30 cellular contexts compared by ENCODE assay signal in the genomic region with DNA sequence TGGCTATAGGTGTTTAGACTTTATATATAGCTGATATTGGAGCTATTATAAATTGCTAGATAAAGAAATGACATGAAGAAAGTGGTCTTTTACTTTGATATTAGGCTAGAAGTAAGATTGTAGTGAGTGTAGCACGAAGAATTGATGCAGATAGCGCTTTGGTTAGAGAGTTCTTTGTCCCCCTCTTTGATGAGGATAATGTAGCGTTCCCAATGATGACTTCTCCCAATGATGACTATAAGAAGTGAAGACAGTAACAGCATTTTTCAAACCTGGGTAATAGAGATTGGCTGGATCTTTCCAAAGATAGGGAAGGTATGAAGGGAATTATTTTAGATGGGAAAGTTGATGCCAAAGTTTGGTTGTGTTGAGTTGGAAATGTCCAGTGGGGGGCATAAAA.
"Had no signal": no experiment of that assay in that cellular context is flagged by ENCODE, and none has a peak within 500 bp of the region (broad histone marks: within the 10 kb centered on the region; RNA-seq: fewer than 3 reads in every experiment).

No MANE protein-coding gene starts in this region.

- H3K9me3 ChIP-seq: esophagus squamous epithelium, heart right ventricle, mucosa of descending colon, prostate gland, right atrium auricular region, suprapubic skin, vagina had no signal

- H3K4me3 Mint-ChIP-seq: mesothelial cell of epicardium; naive B cell; nephron; stimulated activated naive CD8-positive, alpha-beta T cell treated with anti-CD3 and anti-CD28 coated beads, Interleukin-15, amount 100 ng/mL, for 72 hours had no signal

- ATAC-seq: heart right ventricle; left lobe of liver; mucosa of descending colon; sciatic nerve; stimulated activated naive CD8-positive, alpha-beta T cell treated with anti-CD3 and anti-CD28 coated beads, Interleukin-15, amount 100 ng/mL, for 72 hours had no signal

- H3K27ac Mint-ChIP-seq: mesothelial cell of epicardium; naive B cell; nephron; stimulated activated naive CD8-positive, alpha-beta T cell treated with anti-CD3 and anti-CD28 coated beads, Interleukin-15, amount 100 ng/mL, for 72 hours had no signal

- DNase-seq: dermis blood vessel endothelial cell; effector memory CD4-positive, alpha-beta T cell; esophagus squamous epithelium; foreskin melanocyte; glutamatergic neuron; heart right ventricle; hippocampal formation; mesenchymal stem cell; mucosa of descending colon; naive B cell; nucleus accumbens; stimulated activated CD4-positive, alpha-beta T cell treated with anti-CD3 and anti-CD28 coated beads, Interleukin-12 subunit alpha, Interleukin-12 subunit beta, amount 100 ng/mL, for 4 hours; stimulated activated CD4-positive, alpha-beta T cell treated with anti-CD3 and anti-CD28 coated beads, Interleukin-1b, Interleukin-23, amount 100 ng/mL, for 48 hours; stimulated activated CD4-positive, alpha-beta T cell treated with anti-CD3 and anti-CD28 coated beads, Interleukin-4, amount 100 ng/mL, for 1 hour; stimulated activated CD8-positive, alpha-beta memory T cell treated with anti-CD3 and anti-CD28 coated beads, Interleukin-4, amount 100 ng/mL, for 48 hours; stimulated activated naive CD4-positive, alpha-beta T cell; stimulated activated naive CD8-positive, alpha-beta T cell treated with anti-CD3 and anti-CD28 coated beads, Interleukin-15, amount 100 ng/mL, for 72 hours; trophoblast cell had no signal

- H3K9me3 Mint-ChIP-seq: mesothelial cell of epicardium; naive B cell; nephron; stimulated activated naive CD8-positive, alpha-beta T cell treated with anti-CD3 and anti-CD28 coated beads, Interleukin-15, amount 100 ng/mL, for 72 hours had no signal

- H3K36me3 ChIP-seq: prostate gland, suprapubic skin, vagina had no signal

- H3K27me3 ChIP-seq: esophagus squamous epithelium, heart right ventricle, right atrium auricular region, suprapubic skin, vagina had no signal

- H3K27ac ChIP-seq: coronary artery, esophagus squamous epithelium, prostate gland, suprapubic skin, vagina had no signal

- FAIRE-seq: endometrium, islet of Langerhans had no signal

- H3K4me3 ChIP-seq: mucosa of descending colon, prostate gland, right atrium auricular region, smooth muscle cell, suprapubic skin, vagina had no signal

- H3K27me3 Mint-ChIP-seq: naive B cell; stimulated activated naive CD8-positive, alpha-beta T cell treated with anti-CD3 and anti-CD28 coated beads, Interleukin-15, amount 100 ng/mL, for 72 hours had no signal
